ENCODE assay signal across 13 cellular contexts in genomic region chr13:99214691-99215090, GRCh38. TPM values are rescaled to one million over a fixed set of nuclear protein-coding genes. Genes with fewer than 3 reads are reported as not detected.
DNase-seq lines count a peak whose midpoint lies in the region; ATAC-seq and TF ChIP-seq lines count a peak whose summit lies in the region.
"Had no signal": no experiment of that assay in that cellular context is flagged by ENCODE, and none has a peak within 500 bp of the region (broad histone marks: within the 10 kb centered on the region; RNA-seq: fewer than 3 reads in every experiment).

No MANE protein-coding gene starts in this region.

- no peaks in the 10 kb centered on the region for H3K9me3 ChIP-seq in skeletal muscle tissue (ENCODE audit: control insufficient read depth in 3 of 3, low read length in 3 of 3)

- intact Hi-C loops in dorsolateral prefrontal cortex (cut with DNase I): no loop called here

- no peaks in the 10 kb centered on the region for H3K9me3 Mint-ChIP-seq in activated CD8-positive, alpha-beta memory T cell treated with anti-CD3 and anti-CD28 coated beads, Interleukin-2, amount 10 ng/mL, durations not matched to agents 7 days and 5 days (ENCODE audit: low read depth)
- H3K9me3 Mint-ChIP-seq in T-cell (no peaks in the 10 kb centered on the region), endothelial cell (ENCODE audit: unreplicated experiment) (no peaks in the 10 kb centered on the region)
- H3K9me3 Mint-ChIP-seq: H9 had no signal

- no peaks in the 10 kb centered on the region for H3K36me3 ChIP-seq in skeletal muscle tissue (ENCODE audit: control insufficient read depth in 3 of 3, insufficient read depth in 3 of 3, low read length in 3 of 3)

- peak overlapping the region; percentile 73 for H3K4me3 Mint-ChIP-seq in activated CD8-positive, alpha-beta memory T cell treated with anti-CD3 and anti-CD28 coated beads, Interleukin-2, amount 10 ng/mL, durations not matched to agents 7 days and 5 days
- H3K4me3 Mint-ChIP-seq in T-cell (peak overlapping the region; percentile 90 to 93 (median 90)), endothelial cell (ENCODE audit: unreplicated experiment) (no peak overlapping the region)
- H3K4me3 Mint-ChIP-seq: H9 had no signal

- H3K9ac ChIP-seq in skeletal muscle tissue (ENCODE audit: low read depth in 1 of 3, low read length in 3 of 3): no peak overlapping the region

- POLR2A ChIA-PET in T-cell (lab: Charles Lee): interaction anchor here (0.6 to 1.2 kb wide), 16 partner anchors 8 to 190 kb away, joined by 3 to 7 read pairs (median 3); partner anchors contain the start of genes GPR18 (in 2 of the 2) and UBAC2 (in 1 of the 2)

- peak overlapping the region; percentile 28 for H3K27ac ChIP-seq in skeletal muscle tissue (ENCODE audit: low read depth, low read length)
- H3K27ac ChIP-seq in dorsolateral prefrontal cortex: peak overlapping the region in 6 of 59 donors; percentile 1 to 53 (median 19)

- DNase-seq in activated CD8-positive, alpha-beta memory T cell treated with anti-CD3 and anti-CD28 coated beads, Interleukin-2, amount 10 ng/mL, durations not matched to agents 7 days and 5 days: no peak
- DNase-seq in activated CD8-positive, alpha-beta memory T cell treated with anti-CD3 and anti-CD28 coated beads for 24 hours: no peak
- DNase-seq in T-cell (no peak), endothelial cell (ENCODE audit: low spot score) (no peak), HT-29 (ENCODE audit: low spot score) (no peak), dorsolateral prefrontal cortex (no peak), NCI-H2081 treated with DMSO at 0.1 percent for 48 hours (lab: John Stamatoyannopoulos, UW) (no peak)
- DNase-seq: H9, KG1, NCI-H1436 treated with DMSO at 0.1 percent for 48 hours had no signal

- H3K27ac Mint-ChIP-seq in activated CD8-positive, alpha-beta memory T cell treated with anti-CD3 and anti-CD28 coated beads, Interleukin-2, amount 10 ng/mL, durations not matched to agents 7 days and 5 days: peak overlapping the region; percentile 94
- peak overlapping the region; percentile 98 to 99 for H3K27ac Mint-ChIP-seq in T-cell
- peak overlapping the region; percentile 18 for H3K27ac Mint-ChIP-seq in endothelial cell (ENCODE audit: unreplicated experiment)

- H3K4me1 ChIP-seq in skeletal muscle tissue (ENCODE audit: control insufficient read depth in 3 of 3, insufficient read depth in 3 of 3, low read length in 3 of 3): peaks cover 20 to 47% (median 24%) of the 10 kb centered on the region in 3 donors

- CTCF ChIA-PET in activated CD8-positive, alpha-beta memory T cell treated with anti-CD3 and anti-CD28 coated beads, Interleukin-2, amount 10 ng/mL, durations not matched to agents 7 days and 5 days (lab: Charles Lee): interaction anchor here (1.2 to 7.2 kb wide), 6 partner anchors 11 to 51 kb away, joined by 3 to 106 read pairs (median 6); partner anchors contain the start of gene UBAC2
- CTCF ChIA-PET in T-cell (lab: Charles Lee): interaction anchor here (0.6 to 1.6 kb wide), 15 partner anchors 9 to 980 kb away, joined by 3 to 7 read pairs (median 4); partner anchors contain the start of genes UBAC2 (in 2 of the 2) and GPR18 (in 1 of the 2)

- H3K27me3 ChIP-seq in skeletal muscle tissue (ENCODE audit: control insufficient read depth in 3 of 3, insufficient read depth in 3 of 3, low read length in 3 of 3) (no peaks in the 10 kb centered on the region), dorsolateral prefrontal cortex (no peaks in the 10 kb centered on the region)

- H3K36me3 Mint-ChIP-seq in activated CD8-positive, alpha-beta memory T cell treated with anti-CD3 and anti-CD28 coated beads, Interleukin-2, amount 10 ng/mL, durations not matched to agents 7 days and 5 days: peaks cover 18% of the 10 kb centered on the region
- H3K36me3 Mint-ChIP-seq in T-cell: peaks cover 19% of the 10 kb centered on the region
- peaks cover 5% of the 10 kb centered on the region for H3K36me3 Mint-ChIP-seq in endothelial cell (ENCODE audit: low read depth, unreplicated experiment)

- H3K4me3 ChIP-seq in skeletal muscle tissue (ENCODE audit: low read length in 3 of 3): no peak overlapping the region
- H3K4me3 ChIP-seq in dorsolateral prefrontal cortex: no peak overlapping the region
- H3K4me3 ChIP-seq: smooth muscle cell had no signal

- no peak for ATAC-seq in activated CD8-positive, alpha-beta memory T cell treated with anti-CD3 and anti-CD28 coated beads, Interleukin-2, amount 10 ng/mL, durations not matched to agents 7 days and 5 days
- no peak for ATAC-seq in T-cell (replicated peaks in 1 of 4)

- TF ChIP-seq CTCF in endothelial cell (IDR thresholded peaks at IDR 0.05; ENCODE audit: unreplicated experiment) (no peak), dorsolateral prefrontal cortex (IDR thresholded peaks at IDR 0.05 in 54 of 56, conservative IDR thresholded peaks at IDR 0.05 in 2 of 56; ENCODE audit: low read depth in 1 of 56, partially characterized antibody in 56 of 56) (no peak)

- H3K27me3 Mint-ChIP-seq in activated CD8-positive, alpha-beta memory T cell treated with anti-CD3 and anti-CD28 coated beads, Interleukin-2, amount 10 ng/mL, durations not matched to agents 7 days and 5 days: no peaks in the 10 kb centered on the region
- H3K27me3 Mint-ChIP-seq in T-cell (no peaks in the 10 kb centered on the region), endothelial cell (ENCODE audit: unreplicated experiment) (no peaks in the 10 kb centered on the region)

- H3K4me1 Mint-ChIP-seq in activated CD8-positive, alpha-beta memory T cell treated with anti-CD3 and anti-CD28 coated beads, Interleukin-2, amount 10 ng/mL, durations not matched to agents 7 days and 5 days: peaks cover 73% of the 10 kb centered on the region
- H3K4me1 Mint-ChIP-seq in T-cell (peaks cover 82 to 87% (median 84%) of the 10 kb centered on the region in 3 donors), endothelial cell (ENCODE audit: unreplicated experiment) (peaks cover 7% of the 10 kb centered on the region)

RNA-seq across cellular contexts. Expression of gene UBAC2, which starts 14.0 kb away (rescaled TPM):
- 10 to 100 TPM; 52.8 to 60.8 TPM for total RNA-seq in activated CD8-positive, alpha-beta memory T cell treated with anti-CD3 and anti-CD28 coated beads, Interleukin-2, amount 10 ng/mL, durations not matched to agents 7 days and 5 days
- total RNA-seq in T-cell: 10 to 100 TPM; 83.3 to 99.3 (median 84.9) TPM
- 58.6 TPM for total RNA-seq in endothelial cell (ENCODE audit: unreplicated experiment)
- 100 TPM for total RNA-seq in skeletal muscle tissue
- total RNA-seq in HT-29 (2014; rRNA removed; shearing (Covaris generic)): 73.4 and 75.7 TPM in 2 replicates
- 10 to 100 TPM; 29.3 to 62.3 (median 43.6) TPM for total RNA-seq in dorsolateral prefrontal cortex

RNA-seq across cellular contexts. Expression of gene GPR18, which starts 43.5 kb away (rescaled TPM):
- total RNA-seq in activated CD8-positive, alpha-beta memory T cell treated with anti-CD3 and anti-CD28 coated beads, Interleukin-2, amount 10 ng/mL, durations not matched to agents 7 days and 5 days: 10 to 100 TPM; 11.1 to 13.1 TPM
- total RNA-seq in T-cell: 10 to 100 TPM; 15.2 to 26.7 (median 16.7) TPM
- total RNA-seq in endothelial cell (ENCODE audit: unreplicated experiment): not detected
- total RNA-seq in skeletal muscle tissue: under 0.01 TPM
- not detected in 2 replicates for total RNA-seq in HT-29 (2014; rRNA removed; shearing (Covaris generic))
- total RNA-seq in dorsolateral prefrontal cortex: not detected
- total RNA-seq: H9, smooth muscle cell, temporal lobe had no signal

Comparison
In these comparisons a context has a peak if more than half of its experiments do, and no peak if none do; other contexts are left out.
1. H3K27ac Mint-ChIP-seq: peak in every context shown above with its lines; median percentile 98 in T-cell; 94 in activated CD8-positive, alpha-beta memory T cell treated with anti-CD3 and anti-CD28 coated beads, Interleukin-2, amount 10 ng/mL, durations not matched to agents 7 days and 5 days; 18 in endothelial cell.
2. RNA of gene GPR18, which starts 43.5 kb away (total RNA-seq): 15.2 to 26.7 TPM in T-cell and 11.1 to 13.1 TPM in activated CD8-positive, alpha-beta memory T cell treated with anti-CD3 and anti-CD28 coated beads, Interleukin-2, amount 10 ng/mL, durations not matched to agents 7 days and 5 days; not detected in endothelial cell (single experiment), under 0.01 TPM in skeletal muscle tissue (single experiment), not detected in HT-29 and not detected in dorsolateral prefrontal cortex; every median in the first group is over 4 times any median in the second.